Comparison of ENCODE assay signal across 22 cellular contexts in the genomic region with DNA sequence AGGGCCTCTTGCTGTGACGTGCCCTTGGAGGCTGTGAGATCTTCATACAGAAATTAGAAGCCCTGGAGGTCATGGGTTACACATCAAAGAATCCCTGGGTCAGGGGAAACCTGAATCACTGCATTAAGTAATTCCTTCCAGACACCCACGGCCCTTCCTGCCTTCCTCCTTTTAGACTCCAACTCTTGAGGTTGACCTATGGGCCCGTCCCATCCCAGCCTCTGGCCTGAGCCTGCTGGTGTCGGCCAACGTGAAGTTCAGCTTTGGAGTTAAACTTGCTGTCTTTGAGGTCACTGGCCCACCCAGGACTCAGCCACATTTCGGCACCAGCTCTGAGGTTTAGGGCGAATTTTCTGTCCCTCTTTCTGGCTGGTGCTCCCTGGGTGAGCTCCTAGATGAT.
"Had no signal": no experiment of that assay in that cellular context is flagged by ENCODE, and none has a peak within 500 bp of the region (broad histone marks: within the 10 kb centered on the region; RNA-seq: fewer than 3 reads in every experiment).

No MANE protein-coding gene starts in this region.

- H3K4me3 ChIP-seq: adrenal gland, ascending aorta, coronary artery, right lobe of liver, transverse colon, vagina had no signal

- H3K79me2 ChIP-seq: parathyroid adenoma had no signal

- H3K27ac ChIP-seq: adrenal gland, ascending aorta, coronary artery, parathyroid adenoma, right lobe of liver, transverse colon, vagina had no signal

- H3K9me3 ChIP-seq: adrenal gland, ascending aorta, right lobe of liver, transverse colon, vagina had no signal

- H2AFZ ChIP-seq: parathyroid adenoma had no signal

- ATAC-seq: activated CD4-positive, alpha-beta T cell treated with anti-CD3 and anti-CD28 coated beads for 36 hours; left lobe of liver; natural killer cell treated with Interleukin-12 subunit alpha and Interleukin-12 subunit beta and Interleukin-15 and Interleukin-18, amount 100 ng/mL, for 72 hours; right lobe of liver; stimulated activated memory B cell treated with anti-CD40 and anti-IgM and Interleukin-4, amounts not matched to agents 10 μg/mL and 1 μg/mL and 100 μg/mL, for 72 hours had no signal

- H3K4me1 ChIP-seq: adrenal gland, ascending aorta, parathyroid adenoma, right lobe of liver, transverse colon had no signal

- H3K9ac ChIP-seq: parathyroid adenoma had no signal

- H3K27me3 ChIP-seq: adrenal gland, ascending aorta, right lobe of liver, transverse colon, vagina had no signal

- DNase-seq: activated B cell treated with CpG ODN at 0.5 μM for 24 hours; activated CD4-positive, alpha-beta T cell treated with anti-CD3 and anti-CD28 coated beads for 36 hours; activated CD4-positive, alpha-beta T cell treated with anti-CD3 and anti-CD28 coated beads, Interleukin-2, amount 50 U/mL, for 4 hours; activated CD8-positive, alpha-beta memory T cell treated with anti-CD3 and anti-CD28 coated beads for 24 hours; activated CD8-positive, alpha-beta memory T cell treated with anti-CD3 and anti-CD28 coated beads, Interleukin-2, amount 50 U/mL, for 4 hours; activated naive CD4-positive, alpha-beta T cell; activated T-cell treated with anti-CD3 and anti-CD28 coated beads, Interleukin-2, amount 50 U/mL, for 24 hours; adrenal gland; foreskin melanocyte; midbrain; right lobe of liver; small intestine; stimulated activated CD4-positive, alpha-beta T cell treated with anti-CD3 and anti-CD28 coated beads, Interleukin-15, amount 100 ng/mL, for 24 hours; T1000; transverse colon had no signal

- H3K36me3 ChIP-seq: adrenal gland, ascending aorta, right lobe of liver, transverse colon, vagina had no signal
